In the genomic region with DNA sequence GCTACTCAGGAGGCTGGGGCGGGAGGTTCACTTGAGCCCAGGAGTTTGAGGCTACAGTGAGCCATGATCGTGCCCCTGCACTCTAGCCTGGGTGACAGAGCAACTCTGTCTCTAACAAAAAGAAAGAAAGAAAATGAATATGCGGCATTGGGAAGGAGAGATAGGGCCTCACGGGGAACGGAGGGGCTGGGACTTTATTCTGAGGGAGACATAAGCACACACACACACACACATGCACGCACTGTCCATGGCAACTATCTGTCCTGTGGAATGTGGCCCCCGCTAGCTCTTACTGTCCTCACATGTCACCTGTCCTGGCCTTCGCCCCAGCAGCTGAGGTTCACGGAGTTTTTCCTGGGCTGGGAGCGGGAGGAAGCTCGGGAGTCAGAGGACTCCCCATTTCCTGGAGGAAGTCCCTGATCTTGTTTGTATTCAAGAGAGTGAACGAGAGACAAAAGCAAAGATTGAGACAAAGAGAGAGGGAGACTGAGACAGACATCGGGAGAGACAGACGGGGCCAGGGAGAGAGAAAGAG, we compare ENCODE assay signal across 9 cellular contexts. TPM values are rescaled to one million over a fixed set of nuclear protein-coding genes. Genes with fewer than 3 reads are reported as not detected.
DNase-seq lines count a peak whose midpoint lies in the region; ATAC-seq and TF ChIP-seq lines count a peak whose summit lies in the region.
"Had no signal": no experiment of that assay in that cellular context is flagged by ENCODE, and none has a peak within 500 bp of the region (broad histone marks: within the 10 kb centered on the region; RNA-seq: fewer than 3 reads in every experiment).

No MANE protein-coding gene starts in this region.

- H3K27me3 ChIP-seq in WERI-Rb-1 (ENCODE audit: insufficient read depth, low read depth, severe bottlenecking) (no peaks in the 10 kb centered on the region), skeletal muscle satellite cell (ENCODE audit: control insufficient read depth, insufficient read depth, low read length) (no peaks in the 10 kb centered on the region)

- no peaks in the 10 kb centered on the region for H3K9me3 ChIP-seq in WERI-Rb-1 (ENCODE audit: severe bottlenecking)
- H3K9me3 ChIP-seq in skeletal muscle satellite cell (replicated peaks; ENCODE audit: low read length), result no peaks in the 10 kb centered on the region
- H3K9me3 ChIP-seq: A549 had no signal

- no peak for TF ChIP-seq CTCF in WERI-Rb-1 (IDR thresholded peaks at IDR 0.05; ENCODE audit: low read depth, low read length)

- ATAC-seq in GM18498 (IDR thresholded peaks at IDR 0.05; ENCODE audit: unreplicated experiment) (no peak), HG03045 (IDR thresholded peaks at IDR 0.05; ENCODE audit: unreplicated experiment) (no peak), GM21737 (IDR thresholded peaks at IDR 0.05; ENCODE audit: unreplicated experiment) (no peak)
- ATAC-seq: A549 had no signal

- DNase-seq in DMS53 (lab: John Stamatoyannopoulos, UW) (peak; percentile 70), DMS53 treated with DMSO at 0.1 percent for 48 hours (lab: John Stamatoyannopoulos, UW; ENCODE audit: unreplicated experiment) (no peak), WERI-Rb-1 (no peak), glomerular visceral epithelial cell (ENCODE audit: extremely low spot score) (peak; percentile 33)

- H3K9ac ChIP-seq in skeletal muscle satellite cell (ENCODE audit: low read depth, low read length), result peak overlapping the region; percentile 71

- H3K4me3 ChIP-seq in WERI-Rb-1 (ENCODE audit: low read depth, low read length) (peak overlapping the region; percentile 47), skeletal muscle satellite cell (ENCODE audit: low read length) (peak overlapping the region; percentile 66)
- H3K4me3 ChIP-seq: A549 had no signal

- no peaks in the 10 kb centered on the region for H3K36me3 ChIP-seq in WERI-Rb-1
- no peaks in the 10 kb centered on the region for H3K36me3 ChIP-seq in skeletal muscle satellite cell (ENCODE audit: insufficient read depth, low read length)

- peaks cover 15% of the 10 kb centered on the region for H3K4me1 ChIP-seq in skeletal muscle satellite cell (ENCODE audit: control insufficient read depth, insufficient read depth, low read length)

- H3K4me2 ChIP-seq in skeletal muscle satellite cell (ENCODE audit: low read length), result peak overlapping the region; percentile 84
- H3K4me2 ChIP-seq: A549 had no signal

- H3K27ac ChIP-seq in WERI-Rb-1, result peak overlapping the region; percentile 66
- H3K27ac ChIP-seq: A549 had no signal

RNA-seq across cellular contexts. Expression of gene STAP2, which starts 0.7 kb away (rescaled TPM):
- total RNA-seq in skeletal muscle satellite cell (2012; rRNA removed), result 2.0 and 2.5 TPM in 2 replicates

RNA-seq across cellular contexts. Expression of gene MPND, which starts 5.4 kb away (rescaled TPM):
- total RNA-seq in skeletal muscle satellite cell (2012; rRNA removed), result 3.7 and 4.8 TPM in 2 replicates

RNA-seq across cellular contexts. Expression of gene FSD1, which starts 33.6 kb away (rescaled TPM):
- 4.1 and 4.2 TPM in 2 replicates for total RNA-seq in skeletal muscle satellite cell (2012; rRNA removed)

RNA-seq across cellular contexts. Expression of gene TMIGD2, which starts 35.8 kb away (rescaled TPM):
- not detected in 2 replicates for total RNA-seq in skeletal muscle satellite cell (2012; rRNA removed)

RNA-seq across cellular contexts. Expression of gene SHD, which starts 58.9 kb away (rescaled TPM):
- 1.0 and 4.6 TPM in 2 replicates for total RNA-seq in skeletal muscle satellite cell (2012; rRNA removed)

Comparison
In these comparisons a context has a peak if more than half of its experiments do, and no peak if none do; other contexts are left out.
1. DNase-seq: peak in DMS53 (single experiment) and glomerular visceral epithelial cell (single experiment); none in DMS53 treated with DMSO at 0.1 percent for 48 hours (single experiment) and WERI-Rb-1 (single experiment).